In genomic region chr20:47099093-47099492, GRCh38 we compare ENCODE assay signal across 23 cellular contexts.
"Had no signal": no experiment of that assay in that cellular context is flagged by ENCODE, and none has a peak within 500 bp of the region (broad histone marks: within the 10 kb centered on the region; RNA-seq: fewer than 3 reads in every experiment).

No MANE protein-coding gene starts in this region.

- H3K4me3 ChIP-seq: K562, SJCRH30 had no signal

- FAIRE-seq: K562 had no signal

- H3K27me3 ChIP-seq: SJCRH30 had no signal

- DNase-seq: MV-4-11, NCI-H1048, NCI-H1105, NCI-H1417, NCI-H1436 treated with DMSO at 0.1 percent for 48 hours, NCI-H1694, NCI-H187 treated with DMSO at 0.1 percent for 48 hours, NCI-H2029 treated with DMSO at 0.1 percent for 48 hours, NCI-H2107, NCI-H2171, NCI-H226, NCI-H446, NCI-H510A, NCI-H524 treated with DMSO at 0.1 percent for 48 hours, NCI-H69, NCI-H774, SHP77 treated with DMSO at 0.1 percent for 48 hours, SJCRH30 had no signal

- H3K27ac ChIP-seq: RWPE1, SJCRH30 had no signal

- H3K4me1 ChIP-seq: SJCRH30 had no signal

- ATAC-seq: K562, Panc1, PC-3, SK-N-SH treated with all-trans-retinoic acid at 6 μM for 48 hours had no signal
